In the genomic region with DNA sequence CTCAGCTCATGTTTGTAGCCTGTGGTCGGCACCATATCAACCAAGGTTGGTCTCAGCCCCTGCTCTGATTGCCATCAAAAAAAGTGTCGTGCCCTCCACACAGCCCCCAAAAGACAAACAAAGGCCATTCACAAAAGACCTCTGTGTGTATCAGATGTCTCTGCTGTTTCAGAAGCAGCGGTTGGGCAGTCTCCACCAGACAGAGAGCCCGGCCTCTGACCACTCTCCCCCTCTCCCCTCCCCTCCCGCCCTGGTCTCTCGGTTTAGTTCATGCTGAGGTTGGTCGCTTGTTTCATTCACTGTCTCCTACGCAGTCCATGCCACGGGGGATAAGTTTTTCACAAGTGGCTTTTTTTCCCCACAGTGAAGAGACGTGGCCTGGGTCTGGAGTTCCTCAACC, we compare ENCODE assay signal across 9 cellular contexts. TPM values are rescaled to one million over a fixed set of nuclear protein-coding genes. Genes with fewer than 3 reads are reported as not detected.
DNase-seq lines count a peak whose midpoint lies in the region; ATAC-seq, FAIRE-seq and TF ChIP-seq lines count a peak whose summit lies in the region.
"Had no signal": no experiment of that assay in that cellular context is flagged by ENCODE, and none has a peak within 500 bp of the region (broad histone marks: within the 10 kb centered on the region; RNA-seq: fewer than 3 reads in every experiment).

No MANE protein-coding gene starts in this region.

- H3K4me3 Mint-ChIP-seq in activated naive CD4-positive, alpha-beta T cell treated with anti-CD3 and anti-CD28 coated beads for 36 hours: peak overlapping the region; percentile 59
- peak overlapping the region; percentile 43 to 81 (median 73) for H3K4me3 Mint-ChIP-seq in brain

- no peaks in the 10 kb centered on the region for H3K9me3 Mint-ChIP-seq in activated naive CD4-positive, alpha-beta T cell treated with anti-CD3 and anti-CD28 coated beads for 36 hours
- no peaks in the 10 kb centered on the region for H3K9me3 Mint-ChIP-seq in activated naive CD4-positive, alpha-beta T cell treated with anti-CD3 and anti-CD28 coated beads, Interleukin-2, amount 50 U/mL, for 72 hours
- peaks cover 0 to 8% (median 0%) of the 10 kb centered on the region in 5 experiments for H3K9me3 Mint-ChIP-seq in brain

- FAIRE-seq in urothelium cell line (lab: Jason Lieb, UNC): no peak

- no peaks in the 10 kb centered on the region for H3K36me3 Mint-ChIP-seq in activated naive CD4-positive, alpha-beta T cell treated with anti-CD3 and anti-CD28 coated beads for 36 hours (ENCODE audit: low read depth)
- no peaks in the 10 kb centered on the region for H3K36me3 Mint-ChIP-seq in activated naive CD4-positive, alpha-beta T cell treated with anti-CD3 and anti-CD28 coated beads, Interleukin-2, amount 50 U/mL, for 72 hours
- H3K36me3 Mint-ChIP-seq in brain: no peaks in the 10 kb centered on the region

- TF ChIP-seq CTCF in brain (conservative IDR thresholded peaks at IDR 0.05) (no peak), thoracic aorta (IDR thresholded peaks at IDR 0.05) (no peak)

- CTCF ChIA-PET in activated naive CD4-positive, alpha-beta T cell treated with anti-CD3 and anti-CD28 coated beads for 36 hours (lab: Charles Lee): interaction anchor here (0.7 kb wide), 1 partner anchor 133 kb away, joined by 3 read pairs; no protein-coding TSS in a partner anchor

- H3K27ac ChIP-seq in muscle layer of colon (ENCODE audit: low read depth, low read length) (no peak overlapping the region), thoracic aorta (no peak overlapping the region), SJCRH30 (no peak overlapping the region)

- no peak for ATAC-seq in activated naive CD4-positive, alpha-beta T cell treated with anti-CD3 and anti-CD28 coated beads, Interleukin-2, amount 50 U/mL, for 72 hours
- no peak for ATAC-seq in thoracic aorta (ENCODE audit: insufficient number of reproducible peaks, low FRiP score, low read depth)

- H3K4me1 ChIP-seq in muscle layer of colon (ENCODE audit: insufficient read depth, low read length) (peaks cover 18% of the 10 kb centered on the region), thoracic aorta (ENCODE audit: control insufficient read depth in 1 of 2, low read depth in 2 of 2) (peaks cover 30 to 49% of the 10 kb centered on the region in 2 donors), SJCRH30 (peaks cover 31% of the 10 kb centered on the region)

- peaks cover 53% of the 10 kb centered on the region for H3K27me3 Mint-ChIP-seq in activated naive CD4-positive, alpha-beta T cell treated with anti-CD3 and anti-CD28 coated beads for 36 hours (ENCODE audit: low read depth)
- H3K27me3 Mint-ChIP-seq in brain: peaks cover 22% of the 10 kb centered on the region

- intact Hi-C loops in activated naive CD4-positive, alpha-beta T cell treated with anti-CD3 and anti-CD28 coated beads for 36 hours (cut with micrococcal nuclease): no loop called here

- peaks cover 6 to 53% of the 10 kb centered on the region in 2 donors for H3K27me3 ChIP-seq in muscle layer of colon (ENCODE audit: control insufficient read depth in 1 of 2, insufficient read depth in 2 of 2, low read length in 2 of 2)
- no peaks in the 10 kb centered on the region for H3K27me3 ChIP-seq in thoracic aorta (replicated peaks; ENCODE audit: insufficient read depth)
- H3K27me3 ChIP-seq in SJCRH30: no peaks in the 10 kb centered on the region

- H3K4me3 ChIP-seq in muscle layer of colon (ENCODE audit: low read depth in 1 of 2, low read length in 2 of 2): peak overlapping the region; percentile 22 to 56
- peak overlapping the region; percentile 67 for H3K4me3 ChIP-seq in thoracic aorta
- H3K4me3 ChIP-seq in SJCRH30: no peak overlapping the region

- H3K9ac ChIP-seq in muscle layer of colon (ENCODE audit: low read length): no peak overlapping the region

- H3K36me3 ChIP-seq in muscle layer of colon (ENCODE audit: insufficient read depth, low read length) (no peaks in the 10 kb centered on the region), thoracic aorta (no peaks in the 10 kb centered on the region), SJCRH30 (no peaks in the 10 kb centered on the region)

- DNase-seq in activated naive CD4-positive, alpha-beta T cell treated with anti-CD3 and anti-CD28 coated beads for 36 hours: no peak
- DNase-seq in activated naive CD4-positive, alpha-beta T cell treated with anti-CD3 and anti-CD28 coated beads, Interleukin-2, amount 50 U/mL, for 72 hours (ENCODE audit: low spot score in 2 of 2): no peak
- DNase-seq in thoracic aorta (ENCODE audit: low spot score) (no peak), urothelium cell line (ENCODE audit: low spot score) (no peak), SJCRH30 (no peak), MV-4-11 (lab: John Stamatoyannopoulos, UW) (no peak)
- DNase-seq: occipital lobe had no signal

- H3K27ac Mint-ChIP-seq in activated naive CD4-positive, alpha-beta T cell treated with anti-CD3 and anti-CD28 coated beads for 36 hours: no peak overlapping the region
- no peak overlapping the region for H3K27ac Mint-ChIP-seq in activated naive CD4-positive, alpha-beta T cell treated with anti-CD3 and anti-CD28 coated beads, Interleukin-2, amount 50 U/mL, for 72 hours
- H3K27ac Mint-ChIP-seq in brain: peak overlapping the region in 3 of 5 experiments; percentile 54 to 83 (median 61)

- peaks cover 22% of the 10 kb centered on the region for H3K4me1 Mint-ChIP-seq in activated naive CD4-positive, alpha-beta T cell treated with anti-CD3 and anti-CD28 coated beads for 36 hours (ENCODE audit: low read depth)
- peaks cover 10% of the 10 kb centered on the region for H3K4me1 Mint-ChIP-seq in brain

- H3K9me3 ChIP-seq in muscle layer of colon (ENCODE audit: low read length): no peaks in the 10 kb centered on the region
- no peaks in the 10 kb centered on the region for H3K9me3 ChIP-seq in thoracic aorta
- H3K9me3 ChIP-seq in SJCRH30 (replicated peaks): no peaks in the 10 kb centered on the region

RNA-seq across cellular contexts. Expression of gene ACTA1, which starts 27.1 kb away (rescaled TPM):
- total RNA-seq in activated naive CD4-positive, alpha-beta T cell treated with anti-CD3 and anti-CD28 coated beads for 36 hours: not detected
- total RNA-seq in activated naive CD4-positive, alpha-beta T cell treated with anti-CD3 and anti-CD28 coated beads, Interleukin-2, amount 50 U/mL, for 72 hours: not detected
- polyA plus RNA-seq in brain (ENCODE audit: insufficient read depth, low read depth, low replicate concordance): 0.88 TPM
- 1 to 10 TPM in 1 of 2 donors, under 1 TPM in 1; 0.99 to 2.3 TPM for total RNA-seq in thoracic aorta
- 0.15 and 0.93 TPM in 2 replicates for total RNA-seq in SJCRH30 (2014; rRNA removed; shearing (Covaris generic))

Comparison
In these comparisons a context has a peak if more than half of its experiments do, and no peak if none do; other contexts are left out.
1. H3K27ac Mint-ChIP-seq: peak in brain (3 of 5); none in activated naive CD4-positive, alpha-beta T cell treated with anti-CD3 and anti-CD28 coated beads for 36 hours (single experiment) and activated naive CD4-positive, alpha-beta T cell treated with anti-CD3 and anti-CD28 coated beads, Interleukin-2, amount 50 U/mL, for 72 hours (0 of 2).